ENCODE assay signal across 16 cellular contexts in the genomic region with DNA sequence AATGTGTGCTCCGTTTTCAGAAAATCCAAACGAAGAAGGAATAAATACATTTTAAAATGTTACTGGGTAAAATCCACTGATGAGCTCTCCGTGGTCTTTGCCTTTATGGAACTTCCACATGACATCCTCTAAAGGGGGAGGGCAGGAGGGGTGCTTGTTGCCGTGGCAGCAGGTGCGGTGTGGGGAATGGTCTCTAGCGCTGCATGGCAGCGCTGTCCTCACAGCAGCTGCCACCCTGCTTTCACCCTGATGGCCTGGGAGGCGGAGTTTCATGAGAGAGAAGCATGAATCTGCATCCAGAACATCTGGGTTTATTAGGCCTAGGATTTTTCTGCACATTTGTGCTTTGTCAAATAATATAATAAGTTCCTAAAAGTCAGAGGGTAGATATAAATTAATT.
DNase-seq lines count a peak whose midpoint lies in the region; ATAC-seq and TF ChIP-seq lines count a peak whose summit lies in the region.
"Had no signal": no experiment of that assay in that cellular context is flagged by ENCODE, and none has a peak within 500 bp of the region (broad histone marks: within the 10 kb centered on the region; RNA-seq: fewer than 3 reads in every experiment).

No MANE protein-coding gene starts in this region.

- H3K27me3 ChIP-seq in neural progenitor cell (no peaks in the 10 kb centered on the region), mammary epithelial cell (ENCODE audit: insufficient read depth, low read length) (no peaks in the 10 kb centered on the region)

- H3K4me1 ChIP-seq in neural progenitor cell (peaks cover 11% of the 10 kb centered on the region), mammary epithelial cell (ENCODE audit: insufficient read depth, low read length) (no peaks in the 10 kb centered on the region)

- H3K27ac ChIP-seq in neural progenitor cell (no peak overlapping the region), mammary epithelial cell (ENCODE audit: insufficient read depth, low read depth, low read length) (no peak overlapping the region)

- H2AFZ ChIP-seq in neural progenitor cell (replicated peaks) = peak overlapping the region; percentile 76
- H2AFZ ChIP-seq in mammary epithelial cell (ENCODE audit: low read depth, low read length) = no peak overlapping the region

- H3K9me3 Mint-ChIP-seq in WTC11 (no peaks in the 10 kb centered on the region), neural progenitor cell (peaks cover 3% of the 10 kb centered on the region)

- intact Hi-C loops in mammary epithelial cell (cut with micrococcal nuclease) = no loop called here

- DNase-seq in NCI-H1417 (lab: John Stamatoyannopoulos, UW) = peak; percentile 10 to 75 (median 51)
- DNase-seq in NCI-H1417 treated with DMSO at 0.1 percent for 48 hours (lab: John Stamatoyannopoulos, UW) = no peak
- peak; percentile 51 for DNase-seq in NCI-H82 (lab: John Stamatoyannopoulos, UW)
- no peak for DNase-seq in NCI-H82 treated with DMSO at 0.1 percent for 48 hours (lab: John Stamatoyannopoulos, UW; ENCODE audit: unreplicated experiment)
- peak; percentile 19 for DNase-seq in WTC11 (ENCODE audit: low spot score)
- peak; percentile 56 for DNase-seq in neural progenitor cell (ENCODE audit: low spot score)
- DNase-seq in mammary epithelial cell = no peak
- DNase-seq in stimulated activated CD4-positive, alpha-beta T cell treated with anti-CD3 and anti-CD28 coated beads, Interleukin-2, amount 100 ng/mL, for 48 hours = no peak
- DNase-seq: 8988T, KBM-7, NCI-H187 treated with DMSO at 0.1 percent for 48 hours, NCI-H510A, SHP77 treated with DMSO at 0.1 percent for 48 hours had no signal

- ATAC-seq in WTC11 = peak; percentile 51
- ATAC-seq: HepG2 had no signal

- POLR2A ChIA-PET in WTC11 (lab: Charles Lee) = no interaction called here

- dilution Hi-C loops in mammary epithelial cell (cut with HindIII; ENCODE audit: low sequenced_read_pairs) = no loop called here

- H3K4me3 Mint-ChIP-seq in WTC11 (no peak overlapping the region), neural progenitor cell (no peak overlapping the region)
- H3K4me3 Mint-ChIP-seq: CD14-positive monocyte; T-helper 1 cell treated with Interleukin-12 subunit alpha and Interleukin-12 subunit beta and Interleukin-4 antibody, amounts not matched to agents 30 μg/mL and 1 μg/mL, for 36 hours had no signal

- H3K36me3 ChIP-seq in neural progenitor cell (no peaks in the 10 kb centered on the region), mammary epithelial cell (ENCODE audit: insufficient read depth, low read length) (no peaks in the 10 kb centered on the region)

- in situ Hi-C loops in mammary epithelial cell (cut with MboI; ENCODE audit: low sequenced_read_pairs in 2 of 2) = no loop called here

- H4K20me1 ChIP-seq in neural progenitor cell (ENCODE audit: low read depth) (no peaks in the 10 kb centered on the region), mammary epithelial cell (ENCODE audit: insufficient read depth, low read length) (no peaks in the 10 kb centered on the region)

- no peaks in the 10 kb centered on the region; the same call in 1 of the 2 replicates for H3K27me3 Mint-ChIP-seq in WTC11 (ENCODE audit: low read depth)
- H3K27me3 Mint-ChIP-seq in neural progenitor cell (ENCODE audit: insufficient read depth, low read depth) = no peaks in the 10 kb centered on the region

- no peaks in the 10 kb centered on the region for H3K9me3 ChIP-seq in neural progenitor cell (ENCODE audit: low read depth)
- H3K9me3 ChIP-seq in mammary epithelial cell (replicated peaks; ENCODE audit: insufficient read depth, low read length) = no peaks in the 10 kb centered on the region

- no peaks in the 10 kb centered on the region for H3K79me2 ChIP-seq in neural progenitor cell (ENCODE audit: low read depth)
- H3K79me2 ChIP-seq in mammary epithelial cell (ENCODE audit: insufficient read depth, low read length) = no peaks in the 10 kb centered on the region

- 99% methylated on average over 7 of the region's 8 CpGs for WGBS in mammary epithelial cell (ENCODE audit: low coverage, missing lambda C conversion rate)

- no peak overlapping the region for H3K27ac Mint-ChIP-seq in WTC11
- H3K27ac Mint-ChIP-seq in neural progenitor cell = peak overlapping the region; percentile 67
- H3K27ac Mint-ChIP-seq: T-helper 1 cell treated with Interleukin-12 subunit alpha and Interleukin-12 subunit beta and Interleukin-4 antibody, amounts not matched to agents 30 μg/mL and 1 μg/mL, for 36 hours had no signal

- H3K4me2 ChIP-seq in neural progenitor cell (peak overlapping the region; percentile 55), mammary epithelial cell (ENCODE audit: insufficient read depth, low read depth, low read length) (no peak overlapping the region)

- H3K4me1 Mint-ChIP-seq in WTC11 (peaks cover 38% of the 10 kb centered on the region), neural progenitor cell (peaks cover 22% of the 10 kb centered on the region)
- H3K4me1 Mint-ChIP-seq: CD14-positive monocyte had no signal

- no peak overlapping the region for H3K4me3 ChIP-seq in neural progenitor cell
- no peak overlapping the region for H3K4me3 ChIP-seq in mammary epithelial cell (replicated peaks in 1 of 3; ENCODE audit: insufficient read depth in 1 of 3, low read depth in 2 of 3, low read length in 3 of 3)

- peaks cover 10% of the 10 kb centered on the region for H3F3A ChIP-seq in neural progenitor cell (ENCODE audit: low read depth)

- H3K36me3 Mint-ChIP-seq in WTC11 (no peaks in the 10 kb centered on the region), neural progenitor cell (no peaks in the 10 kb centered on the region)
- H3K36me3 Mint-ChIP-seq: CD14-positive monocyte had no signal

- CTCF ChIA-PET in WTC11 (lab: Charles Lee) (interaction anchor here (1.0 kb wide), 1 partner anchor 9 kb away, joined by 3 read pairs; no protein-coding TSS in a partner anchor), mammary epithelial cell (lab: Charles Lee; ENCODE audit: low non-redundant PET) (no interaction called here)

- no peak overlapping the region for H3K9ac ChIP-seq in neural progenitor cell
- H3K9ac ChIP-seq in mammary epithelial cell (ENCODE audit: insufficient read depth, low read length) = no peak overlapping the region

- no peak for TF ChIP-seq CTCF in WTC11 (IDR thresholded peaks at IDR 0.05)
- TF ChIP-seq CTCF in neural progenitor cell (IDR thresholded peaks at IDR 0.05) = no peak
- no peak for TF ChIP-seq CTCF in mammary epithelial cell (conservative IDR thresholded peaks at IDR 0.05 in 1 of 2, IDR thresholded peaks at IDR 0.05 in 1 of 2; ENCODE audit: extremely low read depth in 1 of 2, insufficient read depth in 1 of 2, low read depth in 1 of 2, low read length in 2 of 2)

- no TSS peak for BruUV-seq in mammary epithelial cell (replicated peaks; lab: Mats Ljungman, UMichigan)

TF ChIP-seq in WTC11, 78 proteins besides CTCF, POLR2A, EP300 and RAD21 (continues in another document):
- TF ChIP-seq, protein P1, sequence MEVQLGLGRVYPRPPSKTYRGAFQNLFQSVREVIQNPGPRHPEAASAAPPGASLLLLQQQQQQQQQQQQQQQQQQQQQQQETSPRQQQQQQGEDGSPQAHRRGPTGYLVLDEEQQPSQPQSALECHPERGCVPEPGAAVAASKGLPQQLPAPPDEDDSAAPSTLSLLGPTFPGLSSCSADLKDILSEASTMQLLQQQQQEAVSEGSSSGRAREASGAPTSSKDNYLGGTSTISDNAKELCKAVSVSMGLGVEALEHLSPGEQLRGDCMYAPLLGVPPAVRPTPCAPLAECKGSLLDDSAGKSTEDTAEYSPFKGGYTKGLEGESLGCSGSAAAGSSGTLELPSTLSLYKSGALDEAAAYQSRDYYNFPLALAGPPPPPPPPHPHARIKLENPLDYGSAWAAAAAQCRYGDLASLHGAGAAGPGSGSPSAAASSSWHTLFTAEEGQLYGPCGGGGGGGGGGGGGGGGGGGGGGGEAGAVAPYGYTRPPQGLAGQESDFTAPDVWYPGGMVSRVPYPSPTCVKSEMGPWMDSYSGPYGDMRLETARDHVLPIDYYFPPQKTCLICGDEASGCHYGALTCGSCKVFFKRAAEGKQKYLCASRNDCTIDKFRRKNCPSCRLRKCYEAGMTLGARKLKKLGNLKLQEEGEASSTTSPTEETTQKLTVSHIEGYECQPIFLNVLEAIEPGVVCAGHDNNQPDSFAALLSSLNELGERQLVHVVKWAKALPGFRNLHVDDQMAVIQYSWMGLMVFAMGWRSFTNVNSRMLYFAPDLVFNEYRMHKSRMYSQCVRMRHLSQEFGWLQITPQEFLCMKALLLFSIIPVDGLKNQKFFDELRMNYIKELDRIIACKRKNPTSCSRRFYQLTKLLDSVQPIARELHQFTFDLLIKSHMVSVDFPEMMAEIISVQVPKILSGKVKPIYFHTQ (CRISPR knock-in tag; IDR thresholded peaks at IDR 0.05) = no peak
- TF ChIP-seq ZNF317 (CRISPR knock-in tag; IDR thresholded peaks at IDR 0.05; ENCODE audit: borderline replicate concordance, low read depth) (no peak), ZNF121 (CRISPR knock-in tag; IDR thresholded peaks at IDR 0.05) (no peak), NFYB (CRISPR knock-in tag; conservative IDR thresholded peaks at IDR 0.05; ENCODE audit: low read depth) (no peak), FOXK1 (CRISPR knock-in tag; IDR thresholded peaks at IDR 0.05) (no peak)
- TF ChIP-seq, protein P2, sequence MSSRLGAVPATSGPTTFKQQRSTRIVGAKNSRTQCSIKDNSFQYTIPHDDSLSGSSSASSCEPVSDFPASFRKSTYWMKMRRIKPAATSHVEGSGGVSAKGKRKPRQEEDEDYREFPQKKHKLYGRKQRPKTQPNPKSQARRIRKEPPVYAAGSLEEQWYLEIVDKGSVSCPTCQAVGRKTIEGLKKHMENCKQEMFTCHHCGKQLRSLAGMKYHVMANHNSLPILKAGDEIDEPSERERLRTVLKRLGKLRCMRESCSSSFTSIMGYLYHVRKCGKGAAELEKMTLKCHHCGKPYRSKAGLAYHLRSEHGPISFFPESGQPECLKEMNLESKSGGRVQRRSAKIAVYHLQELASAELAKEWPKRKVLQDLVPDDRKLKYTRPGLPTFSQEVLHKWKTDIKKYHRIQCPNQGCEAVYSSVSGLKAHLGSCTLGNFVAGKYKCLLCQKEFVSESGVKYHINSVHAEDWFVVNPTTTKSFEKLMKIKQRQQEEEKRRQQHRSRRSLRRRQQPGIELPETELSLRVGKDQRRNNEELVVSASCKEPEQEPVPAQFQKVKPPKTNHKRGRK (CRISPR knock-in tag; IDR thresholded peaks at IDR 0.05; ENCODE audit: borderline replicate concordance) = no peak
- TF ChIP-seq, protein P3, sequence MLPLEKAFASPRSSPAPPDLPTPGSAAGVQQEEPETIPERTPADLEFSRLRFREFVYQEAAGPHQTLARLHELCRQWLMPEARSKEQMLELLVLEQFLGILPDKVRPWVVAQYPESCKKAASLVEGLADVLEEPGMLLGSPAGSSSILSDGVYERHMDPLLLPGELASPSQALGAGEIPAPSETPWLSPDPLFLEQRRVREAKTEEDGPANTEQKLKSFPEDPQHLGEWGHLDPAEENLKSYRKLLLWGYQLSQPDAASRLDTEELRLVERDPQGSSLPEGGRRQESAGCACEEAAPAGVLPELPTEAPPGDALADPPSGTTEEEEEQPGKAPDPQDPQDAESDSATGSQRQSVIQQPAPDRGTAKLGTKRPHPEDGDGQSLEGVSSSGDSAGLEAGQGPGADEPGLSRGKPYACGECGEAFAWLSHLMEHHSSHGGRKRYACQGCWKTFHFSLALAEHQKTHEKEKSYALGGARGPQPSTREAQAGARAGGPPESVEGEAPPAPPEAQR (CRISPR knock-in tag; IDR thresholded peaks at IDR 0.05) = no peak

Comparison
In these comparisons a context has a peak if more than half of its experiments do, and no peak if none do; other contexts are left out.
1. DNase-seq: peak in NCI-H1417 (3 of 3), NCI-H82 (single experiment), WTC11 (single experiment) and neural progenitor cell (single experiment); none in NCI-H1417 treated with DMSO at 0.1 percent for 48 hours (single experiment), NCI-H82 treated with DMSO at 0.1 percent for 48 hours (single experiment), mammary epithelial cell (single experiment) and stimulated activated CD4-positive, alpha-beta T cell treated with anti-CD3 and anti-CD28 coated beads, Interleukin-2, amount 100 ng/mL, for 48 hours (0 of 2).